In genomic region chr4:17614416-17615299, GRCh38 we compare ENCODE assay signal across 8 cellular contexts. TPM values are rescaled to one million over a fixed set of nuclear protein-coding genes. Genes with fewer than 3 reads are reported as not detected.
A peak's percentile ranks its signal among the peaks of the same experiment; 100 is the strongest.
DNase-seq lines count a peak whose midpoint lies in the region; ATAC-seq and TF ChIP-seq lines count a peak whose summit lies in the region.

MED28 (plus strand) TSS chr4:17614641; CDS start chr4:17614655, 14 bp downstream.

- no peak for TF ChIP-seq CTCF in BE2C (IDR thresholded peaks at IDR 0.05; ENCODE audit: low read depth, low read length)
- no peak for TF ChIP-seq CTCF in coronary artery (IDR thresholded peaks at IDR 0.05)

- peak within 1 kb of the TSS; percentile 79 to 82 for H3K27ac ChIP-seq in coronary artery

- intact Hi-C loops in left colon (cut with DNase I, micrococcal nuclease): no loop called here

- ATAC-seq in HG03442 (IDR thresholded peaks at IDR 0.05; ENCODE audit: unreplicated experiment) (peak; percentile 86), left colon (peak; percentile 98)

- H3K4me3 ChIP-seq in BE2C (ENCODE audit: low read depth, low read length) (peak within 1 kb of the TSS; percentile 98), coronary artery (peak within 1 kb of the TSS; percentile 77)

- no peaks in the 10 kb centered on the region for H3K4me1 ChIP-seq in BE2C

- peaks cover 17% of the 10 kb centered on the region for H3K36me3 ChIP-seq in BE2C

- no peaks in the 10 kb centered on the region for H3K9me3 ChIP-seq in BE2C

- no peaks in the 10 kb centered on the region for H3K27me3 ChIP-seq in BE2C

- DNase-seq in BE2C: peak; percentile 97
- DNase-seq in GM19238 (ENCODE audit: insufficient read length, low spot score): peak; percentile 94
- DNase-seq in NCI-H526 (lab: John Stamatoyannopoulos, UW): peak; percentile 87 to 97
- peak; percentile 97 for DNase-seq in activated CD4-positive, alpha-beta T cell treated with anti-CD3 and anti-CD28 coated beads for 48 hours
- DNase-seq in coronary artery (ENCODE audit: low spot score): peak; percentile 96
- peak; percentile 96 to 98 for DNase-seq in left colon
- DNase-seq in stimulated activated CD4-positive, alpha-beta T cell treated with anti-CD3 and anti-CD28 coated beads, Interleukin-1b, Interleukin-23, amount 100 ng/mL, for 48 hours: peak; percentile 96

RNA-seq across cellular contexts. Expression of gene MED28, which starts in this region (rescaled TPM):
- 38.4 TPM for polyA plus RNA-seq in BE2C (2012; ENCODE audit: insufficient read depth, insufficient read length, low read depth)
- total RNA-seq in left colon: 10 to 100 TPM; 31.8 to 32.1 TPM

Comparison
In these comparisons a context has a peak if more than half of its experiments do, and no peak if none do; other contexts are left out.
1. Peak in every context shown above with its lines: DNase-seq, ATAC-seq, H3K4me3 ChIP-seq and H3K27ac ChIP-seq.